ENCODE assay signal across 13 cellular contexts in genomic region chr12:30201301-30202160, GRCh38.
DNase-seq lines count a peak whose midpoint lies in the region; ATAC-seq and TF ChIP-seq lines count a peak whose summit lies in the region.
"Had no signal": no experiment of that assay in that cellular context is flagged by ENCODE, and none has a peak within 500 bp of the region (broad histone marks: within the 10 kb centered on the region; RNA-seq: fewer than 3 reads in every experiment).

No MANE protein-coding gene starts in this region.

- H3K27me3 ChIP-seq in BE2C (no peaks in the 10 kb centered on the region), body of pancreas (peaks cover 0 to 6% of the 10 kb centered on the region in 2 donors), heart right ventricle (peaks cover 4 to 46% (median 30%) of the 10 kb centered on the region in 7 donors)
- H3K27me3 ChIP-seq: colonic mucosa had no signal

- H3K4me1 ChIP-seq in BE2C (peaks cover 10% of the 10 kb centered on the region), body of pancreas (peaks cover 12% of the 10 kb centered on the region), heart right ventricle (peaks cover 0 to 12% (median 0%) of the 10 kb centered on the region in 9 donors)
- H3K4me1 ChIP-seq: colonic mucosa had no signal

- 16 to 28% methylated on average over 22 to 48 of the region's 55 CpGs for WGBS in body of pancreas, 2 donors
- WGBS in heart right ventricle, 2 donors = 20 to 24% methylated on average over 42 to 49 of the region's 55 CpGs

- no peaks in the 10 kb centered on the region for H3K9me3 ChIP-seq in BE2C
- no peaks in the 10 kb centered on the region for H3K9me3 ChIP-seq in body of pancreas
- H3K9me3 ChIP-seq in heart right ventricle = no peaks in the 10 kb centered on the region
- H3K9me3 ChIP-seq: colonic mucosa had no signal

- TF ChIP-seq POLR2A in body of pancreas (IDR thresholded peaks at IDR 0.05) = no peak

- H3K4me3 Mint-ChIP-seq in osteocyte (ENCODE audit: unreplicated experiment) = peak overlapping the region; percentile 44
- H3K4me3 Mint-ChIP-seq: naive thymus-derived CD8-positive, alpha-beta T cell had no signal

- TF ChIP-seq CTCF in BE2C (IDR thresholded peaks at IDR 0.05; ENCODE audit: low read depth, low read length) (no peak), body of pancreas (IDR thresholded peaks at IDR 0.05) (no peak), heart right ventricle (IDR thresholded peaks at IDR 0.05) (peak in 3 of 9 donors; percentile 10 to 41 (median 29)), osteocyte (IDR thresholded peaks at IDR 0.05) (no peak)

- no peaks in the 10 kb centered on the region for H3K36me3 ChIP-seq in BE2C
- no peaks in the 10 kb centered on the region for H3K36me3 ChIP-seq in body of pancreas (replicated peaks in 1 of 2; ENCODE audit: insufficient read depth in 1 of 2, low read depth in 2 of 2)
- no peaks in the 10 kb centered on the region for H3K36me3 ChIP-seq in heart right ventricle
- H3K36me3 ChIP-seq: colonic mucosa had no signal

- peaks cover 14% of the 10 kb centered on the region for H3K27me3 Mint-ChIP-seq in osteocyte (ENCODE audit: unreplicated experiment)

- no peaks in the 10 kb centered on the region for H3K36me3 Mint-ChIP-seq in osteocyte (ENCODE audit: unreplicated experiment)
- H3K36me3 Mint-ChIP-seq: naive thymus-derived CD8-positive, alpha-beta T cell had no signal

- peak; percentile 24 for ATAC-seq in body of pancreas
- peak in 6 of 8 donors; percentile 38 to 78 (median 49) for ATAC-seq in heart right ventricle
- no peak for ATAC-seq in left lobe of liver
- no peak for ATAC-seq in GM18498 (IDR thresholded peaks at IDR 0.05; ENCODE audit: unreplicated experiment)
- ATAC-seq: naive thymus-derived CD8-positive, alpha-beta T cell had no signal

- no peaks in the 10 kb centered on the region for H3K9me3 Mint-ChIP-seq in osteocyte (ENCODE audit: unreplicated experiment)

- H3K4me3 ChIP-seq in BE2C (ENCODE audit: low read depth, low read length) = no peak overlapping the region
- H3K4me3 ChIP-seq in body of pancreas = no peak overlapping the region
- peak overlapping the region in 9 of 10 donors; percentile 16 to 47 (median 39) for H3K4me3 ChIP-seq in heart right ventricle
- H3K4me3 ChIP-seq: colonic mucosa had no signal

- H3K27ac ChIP-seq in body of pancreas (no peak overlapping the region), heart right ventricle (no peak overlapping the region)
- H3K27ac ChIP-seq: colonic mucosa had no signal

- intact Hi-C loops in body of pancreas (cut with DNase I) (no loop called here), heart right ventricle (cut with DNase I) (no loop called here)

- H3K27ac Mint-ChIP-seq in osteocyte (ENCODE audit: unreplicated experiment) = no peak overlapping the region
- H3K27ac Mint-ChIP-seq: naive thymus-derived CD8-positive, alpha-beta T cell had no signal

- peaks cover 12% of the 10 kb centered on the region for H3K4me1 Mint-ChIP-seq in osteocyte (ENCODE audit: unreplicated experiment)
- H3K4me1 Mint-ChIP-seq: naive thymus-derived CD8-positive, alpha-beta T cell had no signal

- DNase-seq in BE2C = peak; percentile 8
- peak in 1 of 4 donors; percentile 20 for DNase-seq in body of pancreas
- DNase-seq in heart right ventricle = peak in 1 of 2 donors; percentile 12
- DNase-seq in osteocyte (ENCODE audit: extremely low spot score, unreplicated experiment) = no peak
- no peak for DNase-seq in left lobe of liver (ENCODE audit: low spot score)
- no peak for DNase-seq in NCI-H1417 treated with DMSO at 0.1 percent for 48 hours (lab: John Stamatoyannopoulos, UW)
- no peak for DNase-seq in HCEC 1CT
- DNase-seq: colonic mucosa; hippocampal formation; naive thymus-derived CD8-positive, alpha-beta T cell; NCI-H526 treated with DMSO at 0.1 percent for 48 hours; stimulated activated CD4-positive, alpha-beta T cell treated with anti-CD3 and anti-CD28 coated beads, Interleukin-2, amount 100 ng/mL, for 24 hours had no signal

Comparison
In these comparisons a context has a peak if more than half of its experiments do, and no peak if none do; other contexts are left out.
1. H3K4me3 ChIP-seq: peak in heart right ventricle (9 of 10); none in BE2C (single experiment) and body of pancreas (0 of 2).
2. ATAC-seq: peak in body of pancreas (single experiment) and heart right ventricle (6 of 8); none in left lobe of liver (single experiment) and GM18498 (single experiment).